ENCODE assay signal across 1 cellular context in genomic region chr3:122247825-122248185, GRCh38.
TF ChIP-seq lines count a peak whose summit lies in the region.

No MANE protein-coding gene starts in this region.

TF ChIP-seq in GM23338, 12 proteins besides CTCF, POLR2A, EP300 and RAD21 (continued from another document):
- TF ChIP-seq ZNF462 (CRISPR knock-in tag; IDR thresholded peaks at IDR 0.05) = no peak
- TF ChIP-seq POLR2AphosphoS5 (IDR thresholded peaks at IDR 0.05; ENCODE audit: low read depth) = no peak
- no peak for TF ChIP-seq JUNB (IDR thresholded peaks at IDR 0.05; ENCODE audit: unreplicated experiment)
- no peak for TF ChIP-seq REST (IDR thresholded peaks at IDR 0.05; ENCODE audit: unreplicated experiment)
- no peak for TF ChIP-seq ZNF114 (CRISPR knock-in tag; IDR thresholded peaks at IDR 0.05)
- no peak for TF ChIP-seq EZH2phosphoT487 (IDR thresholded peaks at IDR 0.05; ENCODE audit: unreplicated experiment)
- TF ChIP-seq ETS1 (IDR thresholded peaks at IDR 0.05) = no peak
- no peak for TF ChIP-seq NANOG (IDR thresholded peaks at IDR 0.05; ENCODE audit: borderline replicate concordance)
- no peak for TF ChIP-seq STAT1 (IDR thresholded peaks at IDR 0.05; ENCODE audit: unreplicated experiment)
- TF ChIP-seq CREB1 (CRISPR knock-in tag; IDR thresholded peaks at IDR 0.05; ENCODE audit: low read depth) = no peak
TF ChIP-seq in GM23338: peak in this region for 0.
